1 cellular context compared by ENCODE assay signal in the genomic region with DNA sequence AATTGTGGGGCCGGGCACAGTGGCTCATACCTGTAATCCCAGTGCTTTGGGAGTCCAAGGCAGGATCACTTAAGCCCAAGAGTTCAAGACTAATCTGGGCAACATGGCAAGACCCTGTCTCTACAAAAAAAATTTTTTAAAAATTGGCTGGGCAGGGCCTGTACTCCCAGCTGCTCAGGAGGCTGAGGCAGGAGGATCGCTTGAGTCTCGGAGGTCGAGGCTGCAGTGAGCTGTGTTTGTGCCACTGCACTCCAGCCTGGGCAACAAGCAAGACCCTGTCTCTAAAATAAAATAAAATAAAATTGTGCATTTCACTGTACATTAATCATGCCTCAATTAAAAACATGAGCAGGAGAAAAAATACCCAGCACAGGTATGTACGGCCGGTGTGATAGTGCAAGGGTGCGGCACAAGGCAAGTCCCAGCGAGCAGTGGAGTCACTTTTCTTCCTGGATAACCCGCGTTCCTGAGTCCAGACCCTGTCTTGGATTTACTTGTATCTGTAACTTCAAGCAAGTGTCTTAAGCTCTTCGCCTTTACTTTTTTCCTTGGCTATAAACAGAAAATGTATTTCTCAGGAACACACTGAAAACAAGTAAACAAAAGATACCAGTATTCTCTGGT.
TF ChIP-seq lines count a peak whose summit lies in the region.

No MANE protein-coding gene starts in this region.

TF ChIP-seq in HepG2, 621 proteins besides CTCF, POLR2A, EP300 and RAD21 (continued from another document):
- TF ChIP-seq DBP (CRISPR knock-in tag; IDR thresholded peaks at IDR 0.05; ENCODE audit: not compliant biosample characterization), result no peak
- peak; percentile 16; the same call in 1 of the 2 replicates for TF ChIP-seq ZNF343 (CRISPR knock-in tag; IDR thresholded peaks at IDR 0.05)
- TF ChIP-seq ARNT2 (CRISPR knock-in tag; IDR thresholded peaks at IDR 0.05; ENCODE audit: low read depth), result no peak
- no peak for TF ChIP-seq FOXO1 (CRISPR knock-in tag; IDR thresholded peaks at IDR 0.05)
- 0 out of 2 replicates have a peak, but pooled peaks have one; percentile 27 for TF ChIP-seq REL (CRISPR knock-in tag; conservative IDR thresholded peaks at IDR 0.05)
- TF ChIP-seq MXD3 (CRISPR knock-in tag; IDR thresholded peaks at IDR 0.05), result no peak
- no peak for TF ChIP-seq SAFB2 (CRISPR knock-in tag; IDR thresholded peaks at IDR 0.05; ENCODE audit: borderline replicate concordance, low read depth)
- TF ChIP-seq ZNF556 (CRISPR knock-in tag; IDR thresholded peaks at IDR 0.05; ENCODE audit: borderline replicate concordance), result no peak
- no peak for TF ChIP-seq HOMEZ (CRISPR knock-in tag; IDR thresholded peaks at IDR 0.05; ENCODE audit: low read depth)
- TF ChIP-seq ZMYM3 (CRISPR knock-in tag; IDR thresholded peaks at IDR 0.05), result peak; percentile 52
- TF ChIP-seq MTA3 (CRISPR knock-in tag; IDR thresholded peaks at IDR 0.05), result no peak
- 0 out of 2 replicates have a peak, but pooled peaks have one; percentile 3 for TF ChIP-seq NAIF1 (CRISPR knock-in tag; IDR thresholded peaks at IDR 0.05; ENCODE audit: borderline replicate concordance)
- TF ChIP-seq TEAD2 (CRISPR knock-in tag; IDR thresholded peaks at IDR 0.05), result no peak
- TF ChIP-seq ZFP1 (CRISPR knock-in tag; IDR thresholded peaks at IDR 0.05), result no peak
- TF ChIP-seq ZNF331 (CRISPR knock-in tag; IDR thresholded peaks at IDR 0.05), result no peak
- TF ChIP-seq NR2F6 (IDR thresholded peaks at IDR 0.05), result no peak
- TF ChIP-seq NR2F6 (CRISPR knock-in tag; IDR thresholded peaks at IDR 0.05), result no peak
- no peak for TF ChIP-seq IKZF4 (CRISPR knock-in tag; IDR thresholded peaks at IDR 0.05; ENCODE audit: borderline replicate concordance, low read depth, not compliant biosample characterization)
- no peak for TF ChIP-seq RFX5 (IDR thresholded peaks at IDR 0.05; ENCODE audit: low read depth, low read length)
- no peak for TF ChIP-seq POLR2AphosphoS5 (IDR thresholded peaks at IDR 0.05; ENCODE audit: low read depth, low read length)
- TF ChIP-seq KMT2A (CRISPR knock-in tag; IDR thresholded peaks at IDR 0.05), result no peak
- TF ChIP-seq ZNF496 (CRISPR knock-in tag; IDR thresholded peaks at IDR 0.05; ENCODE audit: insufficient replicate concordance), result no peak
- no peak for TF ChIP-seq ZNF766 (CRISPR knock-in tag; IDR thresholded peaks at IDR 0.05; ENCODE audit: borderline replicate concordance)
